17 cellular contexts compared by ENCODE assay signal in genomic region chr1:99992760-99993467, GRCh38. TPM values are rescaled to one million over a fixed set of nuclear protein-coding genes. Genes with fewer than 3 reads are reported as not detected.
A peak's percentile ranks its signal among the peaks of the same experiment; 100 is the strongest.
DNase-seq lines count a peak whose midpoint lies in the region; ATAC-seq and TF ChIP-seq lines count a peak whose summit lies in the region.
"Had no signal": no experiment of that assay in that cellular context is flagged by ENCODE, and none has a peak within 500 bp of the region (broad histone marks: within the 10 kb centered on the region; RNA-seq: fewer than 3 reads in every experiment).

No MANE protein-coding gene starts in this region.

- H3K9me2 ChIP-seq in PC-3 (replicated peaks; ENCODE audit: low read length): no peaks in the 10 kb centered on the region

- H3K27ac ChIP-seq in PC-3 (ENCODE audit: low read length): no peak overlapping the region
- H3K27ac ChIP-seq in mesendoderm (ENCODE audit: low read depth, low read length): no peak overlapping the region
- H3K27ac ChIP-seq in CD8-positive, alpha-beta memory T cell (ENCODE audit: low read depth, low read length): no peak overlapping the region

- no peak overlapping the region for H3K4ac ChIP-seq in mesendoderm (ENCODE audit: low read depth, low read length)

- H3K56ac ChIP-seq in mesendoderm (ENCODE audit: low read length): no peak overlapping the region

- H3K23ac ChIP-seq in mesendoderm (ENCODE audit: low read length): no peak overlapping the region

- H3K9me3 ChIP-seq in PC-3 (ENCODE audit: low read length): no peaks in the 10 kb centered on the region
- H3K9me3 ChIP-seq in MG63: peaks cover 9% of the 10 kb centered on the region
- H3K9me3 ChIP-seq in CD8-positive, alpha-beta memory T cell (ENCODE audit: low read length): peaks cover 4% of the 10 kb centered on the region

- no peaks in the 10 kb centered on the region for H4K20me1 ChIP-seq in PC-3 (ENCODE audit: low read length)

- H3K36me3 Mint-ChIP-seq in CD8-positive, alpha-beta memory T cell: peaks cover 35 to 52% (median 40%) of the 10 kb centered on the region in 3 donors

- no peaks in the 10 kb centered on the region for H3K27me3 Mint-ChIP-seq in CD8-positive, alpha-beta memory T cell
- H3K27me3 Mint-ChIP-seq: activated naive CD8-positive, alpha-beta T cell treated with anti-CD3 and anti-CD28 coated beads for 36 hours; activated T-cell treated with anti-CD3 and anti-CD28 coated beads, Interleukin-2, amount 50 U/mL, for 24 hours; stimulated activated naive B cell treated with anti-CD40 and anti-IgM and Interleukin-4, amounts not matched to agents 10 μg/mL and 1 μg/mL and 100 μg/mL, for 72 hours had no signal

- TF ChIP-seq CTCF in PC-3 (conservative IDR thresholded peaks at IDR 0.05; ENCODE audit: low read depth, low read length): no peak

- H4K8ac ChIP-seq in mesendoderm (ENCODE audit: low read depth, low read length): no peak overlapping the region

- H3K27ac Mint-ChIP-seq in CD8-positive, alpha-beta memory T cell: peak overlapping the region in 1 of 8 donors; percentile 2
- H3K27ac Mint-ChIP-seq: activated naive CD8-positive, alpha-beta T cell treated with anti-CD3 and anti-CD28 coated beads for 36 hours; activated T-cell treated with anti-CD3 and anti-CD28 coated beads, Interleukin-2, amount 50 U/mL, for 24 hours; stimulated activated naive B cell treated with anti-CD40 and anti-IgM and Interleukin-4, amounts not matched to agents 10 μg/mL and 1 μg/mL and 100 μg/mL, for 72 hours had no signal

- H3K79me2 ChIP-seq in PC-3 (ENCODE audit: low read length) (peaks cover 53% of the 10 kb centered on the region), mesendoderm (ENCODE audit: control insufficient read depth, insufficient read depth, low read length) (no peaks in the 10 kb centered on the region)

- H3K4me2 ChIP-seq in PC-3 (ENCODE audit: low read length): no peak overlapping the region
- no peak overlapping the region for H3K4me2 ChIP-seq in mesendoderm (ENCODE audit: low read length)

- WGBS in mesendoderm (ENCODE audit: extremely low coverage, insufficient coverage, low lambda C conversion rate): no CpG with 5 or more reads among the region's 3 CpGs

- H3K36me3 ChIP-seq in PC-3 (ENCODE audit: low read depth, low read length) (peaks cover 13% of the 10 kb centered on the region; the same call in 1 of the 2 replicates), mesendoderm (ENCODE audit: control insufficient read depth, insufficient read depth, low read length) (no peaks in the 10 kb centered on the region), MG63 (peaks cover 10% of the 10 kb centered on the region)
- H3K36me3 ChIP-seq in CD8-positive, alpha-beta memory T cell (ENCODE audit: insufficient read depth, low read length): peaks cover 4% of the 10 kb centered on the region

- no peaks in the 10 kb centered on the region for H3K79me1 ChIP-seq in mesendoderm (ENCODE audit: low read length)

- H2BK5ac ChIP-seq in mesendoderm (ENCODE audit: low read length): no peak overlapping the region

- DNase-seq in PC-3: peak; percentile 17
- peak; percentile 30 for DNase-seq in mesendoderm
- DNase-seq in NCI-H1417 treated with DMSO at 0.1 percent for 48 hours (lab: John Stamatoyannopoulos, UW): no peak
- no peak for DNase-seq in NCI-H146 treated with DMSO at 0.1 percent for 48 hours (lab: John Stamatoyannopoulos, UW; ENCODE audit: unreplicated experiment)
- no peak for DNase-seq in MG63
- no peak for DNase-seq in CD8-positive, alpha-beta memory T cell
- DNase-seq: activated CD4-positive, alpha-beta T cell treated with anti-CD3 and anti-CD28 coated beads, Interleukin-2, amount 50 U/mL, for 1 hour; activated naive CD8-positive, alpha-beta T cell treated with anti-CD3 and anti-CD28 coated beads for 36 hours; activated T-cell treated with anti-CD3 and anti-CD28 coated beads, Interleukin-2, amount 50 U/mL, for 24 hours; cerebellar nuclear complex; glutamatergic neuron; NCI-H1048; NCI-H226; SIG-M5; stimulated activated naive B cell treated with anti-CD40 and anti-IgM and Interleukin-4, amounts not matched to agents 10 μg/mL and 1 μg/mL and 100 μg/mL, for 72 hours had no signal

- CTCF ChIA-PET in PC-3 (lab: Charles Lee): no interaction called here
- CTCF ChIA-PET in CD8-positive, alpha-beta memory T cell (lab: Charles Lee): no interaction called here

- no TSS peak for BruUV-seq in PC-3 (replicated peaks; lab: Mats Ljungman, UMichigan)

- H3K9ac ChIP-seq in PC-3 (ENCODE audit: low read length) (no peak overlapping the region), mesendoderm (ENCODE audit: low read length) (no peak overlapping the region)

- no peak overlapping the region for H2BK120ac ChIP-seq in mesendoderm (ENCODE audit: low read depth, low read length)

- H3K27me3 ChIP-seq in PC-3 (ENCODE audit: low read length) (no peaks in the 10 kb centered on the region), mesendoderm (ENCODE audit: insufficient read depth, low read length, poor library complexity) (no peaks in the 10 kb centered on the region), MG63 (no peaks in the 10 kb centered on the region)
- H3K27me3 ChIP-seq in CD8-positive, alpha-beta memory T cell (ENCODE audit: insufficient read depth, low read length, poor library complexity, severe bottlenecking): no peaks in the 10 kb centered on the region

- no peak overlapping the region for H2AFZ ChIP-seq in PC-3 (ENCODE audit: low read length)

- POLR2A ChIA-PET in PC-3 (lab: Charles Lee; ENCODE audit: unreplicated experiment): no interaction called here
- POLR2A ChIA-PET in CD8-positive, alpha-beta memory T cell (lab: Charles Lee): no interaction called here

- H3K4me1 ChIP-seq in PC-3 (ENCODE audit: insufficient read depth, low read length): peaks cover 7% of the 10 kb centered on the region; the same call in 1 of the 2 replicates
- no peaks in the 10 kb centered on the region for H3K4me1 ChIP-seq in mesendoderm (ENCODE audit: control insufficient read depth, low read depth, low read length)
- no peaks in the 10 kb centered on the region for H3K4me1 ChIP-seq in CD8-positive, alpha-beta memory T cell (ENCODE audit: insufficient read depth, low read length)

- intact Hi-C loops in PC-3 (cut with micrococcal nuclease): no loop called here

- no peak overlapping the region for H3K4me3 ChIP-seq in PC-3 (ENCODE audit: low read length)
- H3K4me3 ChIP-seq in mesendoderm (ENCODE audit: low read length): no peak overlapping the region
- H3K4me3 ChIP-seq in MG63: no peak overlapping the region
- H3K4me3 ChIP-seq in CD8-positive, alpha-beta memory T cell (ENCODE audit: low read length): no peak overlapping the region

- H3K4me3 Mint-ChIP-seq in CD8-positive, alpha-beta memory T cell: no peak overlapping the region
- H3K4me3 Mint-ChIP-seq: activated naive CD8-positive, alpha-beta T cell treated with anti-CD3 and anti-CD28 coated beads for 36 hours; activated T-cell treated with anti-CD3 and anti-CD28 coated beads, Interleukin-2, amount 50 U/mL, for 24 hours; stimulated activated naive B cell treated with anti-CD40 and anti-IgM and Interleukin-4, amounts not matched to agents 10 μg/mL and 1 μg/mL and 100 μg/mL, for 72 hours had no signal

- peak overlapping the region; percentile 0 for H3K18ac ChIP-seq in mesendoderm (ENCODE audit: low read length)

- peaks cover 7 to 17% (median 13%) of the 10 kb centered on the region in 5 donors for H3K9me3 Mint-ChIP-seq in CD8-positive, alpha-beta memory T cell

- no peak overlapping the region for H2AK5ac ChIP-seq in mesendoderm (ENCODE audit: low read length)

- ATAC-seq in GM18867 (IDR thresholded peaks at IDR 0.05; ENCODE audit: unreplicated experiment) (peak; percentile 76), HG02678 (IDR thresholded peaks at IDR 0.05; ENCODE audit: unreplicated experiment) (peak; percentile 73), PC-3 (peak; percentile 85)
- ATAC-seq: stimulated activated naive B cell treated with anti-CD40 and anti-IgM and Interleukin-4, amounts not matched to agents 10 μg/mL and 1 μg/mL and 100 μg/mL, for 72 hours had no signal

- H3F3A ChIP-seq in PC-3 (ENCODE audit: low read length, unreplicated experiment): no peaks in the 10 kb centered on the region

- no peak overlapping the region for H4K5ac ChIP-seq in mesendoderm (ENCODE audit: low read length)

- H2BK15ac ChIP-seq in mesendoderm (replicated peaks; ENCODE audit: low read depth): no peak overlapping the region

- H3K4me1 Mint-ChIP-seq in CD8-positive, alpha-beta memory T cell: peaks cover 5 to 12% (median 9%) of the 10 kb centered on the region in 3 donors
- H3K4me1 Mint-ChIP-seq: stimulated activated naive B cell treated with anti-CD40 and anti-IgM and Interleukin-4, amounts not matched to agents 10 μg/mL and 1 μg/mL and 100 μg/mL, for 72 hours had no signal

RNA-seq across cellular contexts. Expression of gene SLC35A3, which starts 23.1 kb away (rescaled TPM):
- total RNA-seq in PC-3 (2014; rRNA removed): 31.4 and 46.5 TPM in 2 replicates
- 8.8 TPM for polyA plus RNA-seq in mesendoderm (2013, experiment 1 of 2)
- 9.9 TPM for polyA plus RNA-seq in mesendoderm (2013, experiment 2 of 2)
- 11.1 and 27.7 TPM in 2 replicates for total RNA-seq in MG63 (2014; rRNA removed; shearing (Covaris generic); ENCODE audit: low replicate concordance)
- 10 to 100 TPM; 16.6 to 17.0 TPM for total RNA-seq in CD8-positive, alpha-beta memory T cell
- polyA plus RNA-seq in CD8-positive, alpha-beta memory T cell: 14.1 TPM

Comparison
In these comparisons a context has a peak if more than half of its experiments do, and no peak if none do; other contexts are left out.
1. DNase-seq: peak in PC-3 (single experiment) and mesendoderm (single experiment); none in NCI-H1417 treated with DMSO at 0.1 percent for 48 hours (single experiment), NCI-H146 treated with DMSO at 0.1 percent for 48 hours (single experiment), MG63 (single experiment) and CD8-positive, alpha-beta memory T cell (0 of 5).
2. Peak in every context shown above with its lines, with median percentiles within 50 percentile points of each other: ATAC-seq.